ENCODE assay signal across 27 cellular contexts in the genomic region with DNA sequence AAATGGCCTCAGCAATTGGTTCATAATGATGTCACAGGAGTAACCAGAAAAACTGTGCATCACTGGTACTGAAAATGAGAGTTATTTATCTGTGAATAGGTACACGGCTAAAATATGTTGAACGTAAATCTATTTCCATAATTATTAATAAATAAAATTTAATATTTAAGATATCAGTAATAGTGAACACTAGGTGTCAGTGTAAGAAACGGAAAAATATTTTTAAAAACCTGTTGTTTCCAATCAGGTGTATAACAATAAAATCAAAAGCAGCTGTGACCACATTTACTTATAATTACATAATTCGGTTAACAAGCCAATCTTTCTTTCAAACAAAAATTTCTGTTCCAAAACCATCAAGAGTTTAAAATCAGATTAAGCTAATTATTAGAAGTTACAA.
A peak's percentile ranks its signal among the peaks of the same experiment; 100 is the strongest.
DNase-seq lines count a peak whose midpoint lies in the region; ATAC-seq, FAIRE-seq and TF ChIP-seq lines count a peak whose summit lies in the region.
"Had no signal": no experiment of that assay in that cellular context is flagged by ENCODE, and none has a peak within 500 bp of the region (broad histone marks: within the 10 kb centered on the region; RNA-seq: fewer than 3 reads in every experiment).

No MANE protein-coding gene starts in this region.

- H3K9me3 ChIP-seq in liver (ENCODE audit: control insufficient read depth in 4 of 4, low read length in 3 of 4) (no peaks in the 10 kb centered on the region), HepG2 (ENCODE audit: low read length) (no peaks in the 10 kb centered on the region), BE2C (no peaks in the 10 kb centered on the region)
- H3K9me3 ChIP-seq: left lung, neutrophil, psoas muscle, tibial nerve had no signal

- no peak overlapping the region for H3K4me3 Mint-ChIP-seq in type B pancreatic cell
- H3K4me3 Mint-ChIP-seq: activated T-cell treated with anti-CD3 and anti-CD28 coated beads, Interleukin-2, amount 50 U/mL, for 72 hours; endodermal cell; naive B cell had no signal

- H3K4me1 ChIP-seq in liver (ENCODE audit: control insufficient read depth in 4 of 4, insufficient read depth in 4 of 4, low read length in 3 of 4) (no peaks in the 10 kb centered on the region), HepG2 (ENCODE audit: insufficient read depth, low read length) (no peaks in the 10 kb centered on the region), BE2C (no peaks in the 10 kb centered on the region)
- H3K4me1 ChIP-seq: left lung, psoas muscle, tibial nerve had no signal

- H3K27me3 Mint-ChIP-seq in type B pancreatic cell = no peaks in the 10 kb centered on the region
- H3K27me3 Mint-ChIP-seq: naive B cell had no signal

- no peaks in the 10 kb centered on the region for H3K79me2 ChIP-seq in HepG2 (ENCODE audit: insufficient read depth, low read length)

- POLR2A ChIA-PET in HepG2 (lab: Yijun Ruan, JAX) = no interaction called here

- FAIRE-seq in HepG2 (lab: Jason Lieb, UNC) = no peak
- no peak for FAIRE-seq in bronchial epithelial cell (lab: Jason Lieb, UNC)
- FAIRE-seq: H54 had no signal

- no peak overlapping the region for H3K9ac ChIP-seq in liver (ENCODE audit: low read depth in 1 of 2, low read length in 2 of 2)
- H3K9ac ChIP-seq in HepG2 (ENCODE audit: insufficient read depth, low read depth, low read length) = no peak overlapping the region

- H3K4me2 ChIP-seq in HepG2 (ENCODE audit: low read depth, low read length) = no peak overlapping the region

- peaks cover 5% of the 10 kb centered on the region for H3K9me3 Mint-ChIP-seq in type B pancreatic cell
- H3K9me3 Mint-ChIP-seq: activated T-cell treated with anti-CD3 and anti-CD28 coated beads, Interleukin-2, amount 50 U/mL, for 72 hours; endodermal cell had no signal

- H3K36me3 ChIP-seq in liver (ENCODE audit: control insufficient read depth in 4 of 4, insufficient read depth in 3 of 4, low read depth in 1 of 4, low read length in 3 of 4) (no peaks in the 10 kb centered on the region), HepG2 (replicated peaks in 1 of 2; ENCODE audit: control insufficient read depth in 1 of 2, insufficient read depth in 2 of 2, low read length in 2 of 2) (no peaks in the 10 kb centered on the region), bronchial epithelial cell (ENCODE audit: control insufficient read depth, insufficient read depth, low read length) (no peaks in the 10 kb centered on the region), BE2C (no peaks in the 10 kb centered on the region)
- H3K36me3 ChIP-seq: left lung, neutrophil, tibial nerve had no signal

- no peak for TF ChIP-seq POLR2A in HepG2 (IDR thresholded peaks at IDR 0.05; ENCODE audit: insufficient read depth in 1 of 2, low read depth in 2 of 2, low read length in 2 of 2)

- WGBS in liver = 76% methylated on average over 4 of the region's 4 CpGs
- 97% methylated on average over 4 of the region's 4 CpGs for WGBS in HepG2 (ENCODE audit: low lambda C conversion rate)

- ATAC-seq in HepG2 = no peak
- ATAC-seq in GM21423 (IDR thresholded peaks at IDR 0.05; ENCODE audit: unreplicated experiment) = no peak
- ATAC-seq: activated T-cell treated with anti-CD3 and anti-CD28 coated beads, Interleukin-2, amount 50 U/mL, for 72 hours; left lung; psoas muscle had no signal

- TF ChIP-seq RAD21 in liver (IDR thresholded peaks at IDR 0.05) = peak; percentile 25 to 34
- no peak for TF ChIP-seq RAD21 in HepG2 (CRISPR knock-in tag; IDR thresholded peaks at IDR 0.05)

- BruUV-seq in HepG2 (replicated peaks; lab: Mats Ljungman, UMichigan) = no TSS peak

- H3K4me3 ChIP-seq in liver (ENCODE audit: low read depth in 1 of 3, low read length in 3 of 3) (no peak overlapping the region), HepG2 (replicated peaks in 1 of 3; ENCODE audit: insufficient read depth in 1 of 3, low read depth in 2 of 3, low read length in 3 of 3) (no peak overlapping the region), bronchial epithelial cell (ENCODE audit: low read depth, low read length) (no peak overlapping the region), fibroblast of pulmonary artery (replicated peaks; ENCODE audit: low read depth, low read length) (no peak overlapping the region), BE2C (ENCODE audit: low read depth, low read length) (no peak overlapping the region)
- H3K4me3 ChIP-seq: coronary artery, left lung, psoas muscle, tibial nerve had no signal

- no peaks in the 10 kb centered on the region for H3K4me1 Mint-ChIP-seq in type B pancreatic cell (ENCODE audit: unreplicated experiment)
- H3K4me1 Mint-ChIP-seq: naive B cell had no signal

- TF ChIP-seq EP300 in HepG2 (IDR thresholded peaks at IDR 0.05; ENCODE audit: low read depth in 2 of 2, low read length in 2 of 2) (no peak), HepG2 (CRISPR knock-in tag; IDR thresholded peaks at IDR 0.05; ENCODE audit: borderline replicate concordance) (no peak)

- no peak overlapping the region for H3K27ac ChIP-seq in liver (ENCODE audit: low read depth in 1 of 2, low read length in 2 of 2)
- H3K27ac ChIP-seq in HepG2 (ENCODE audit: extremely low read length, insufficient read depth, low read length) = no peak overlapping the region
- H3K27ac ChIP-seq: coronary artery, left lung, neutrophil, psoas muscle, tibial nerve had no signal

- no peak for DNase-seq in HepG2 (ENCODE audit: low spot score)
- DNase-seq in bronchial epithelial cell (ENCODE audit: low read depth) = peak; percentile 29
- peak; percentile 17 for DNase-seq in fibroblast of pulmonary artery (ENCODE audit: low read depth)
- no peak for DNase-seq in type B pancreatic cell (ENCODE audit: extremely low spot score, unreplicated experiment)
- no peak for DNase-seq in BE2C
- DNase-seq in NK-92 treated with Interleukin-12 subunit alpha and Interleukin-12 subunit beta, amount 100 ng/mL, for 24 hours (lab: John Stamatoyannopoulos, UW) = no peak
- DNase-seq: activated CD4-positive, alpha-beta T cell treated with anti-CD3 and anti-CD28 coated beads, Interleukin-2, amount 50 U/mL, for 4 hours; activated naive CD4-positive, alpha-beta T cell treated with anti-CD3 and anti-CD28 coated beads, Interleukin-2, amount 50 U/mL, for 16 hours; activated T-cell treated with anti-CD3 and anti-CD28 coated beads, Interleukin-2, amount 50 U/mL, for 72 hours; amygdala; DMS153; endodermal cell; GDM1; KBM-7; left lung; naive B cell; NCI-H446 treated with DMSO at 0.1 percent for 48 hours; NCI-H82; psoas muscle; SHP77; stimulated activated CD4-positive, alpha-beta T cell treated with anti-CD3 and anti-CD28 coated beads, Interleukin-1b, Interleukin-23, amount 100 ng/mL, for 48 hours had no signal

- no peak for TF ChIP-seq CTCF in liver (IDR thresholded peaks at IDR 0.05; ENCODE audit: low read depth, low read length, missing input control)
- TF ChIP-seq CTCF in HepG2 (CRISPR knock-in tag; IDR thresholded peaks at IDR 0.05) = no peak
- TF ChIP-seq CTCF in bronchial epithelial cell (IDR thresholded peaks at IDR 0.05; ENCODE audit: insufficient read depth, low read length, severe bottlenecking) = no peak
- no peak for TF ChIP-seq CTCF in fibroblast of pulmonary artery (IDR thresholded peaks at IDR 0.05; ENCODE audit: low read length, missing control alignments)
- TF ChIP-seq CTCF in type B pancreatic cell (conservative IDR thresholded peaks at IDR 0.05) = peak; percentile 31
- no peak for TF ChIP-seq CTCF in BE2C (IDR thresholded peaks at IDR 0.05; ENCODE audit: low read depth, low read length)

- CTCF ChIA-PET in HepG2 (lab: Yijun Ruan, JAX; ENCODE audit: low intra/inter-chr PET ratio, low total read pairs) = no interaction called here

- no peak overlapping the region for H3K27ac Mint-ChIP-seq in type B pancreatic cell
- H3K27ac Mint-ChIP-seq: activated T-cell treated with anti-CD3 and anti-CD28 coated beads, Interleukin-2, amount 50 U/mL, for 72 hours; endodermal cell; naive B cell had no signal

- in situ Hi-C loops in HepG2 (cut with HindIII; ENCODE audit: extremely low pct_ligation_motif_present, low pct_unique_long_range_greater_than_20kb) = no loop called here

- no peaks in the 10 kb centered on the region for H4K20me1 ChIP-seq in HepG2 (ENCODE audit: insufficient read depth, low read length)

- intact Hi-C loops in HepG2 (cut with micrococcal nuclease; ENCODE audit: unreplicated experiment) = no loop called here

- no peaks in the 10 kb centered on the region for H3K27me3 ChIP-seq in liver (ENCODE audit: control insufficient read depth in 4 of 4, insufficient read depth in 4 of 4, low read length in 3 of 4)
- no peaks in the 10 kb centered on the region for H3K27me3 ChIP-seq in HepG2 (ENCODE audit: control insufficient read depth in 1 of 2, insufficient read depth in 2 of 2, low read length in 2 of 2)
- H3K27me3 ChIP-seq in bronchial epithelial cell (ENCODE audit: control insufficient read depth, insufficient read depth, low read length) = no peaks in the 10 kb centered on the region
- no peaks in the 10 kb centered on the region for H3K27me3 ChIP-seq in BE2C
- H3K27me3 ChIP-seq: left lung, neutrophil, tibial nerve had no signal

- H3K36me3 Mint-ChIP-seq in type B pancreatic cell = no peaks in the 10 kb centered on the region
- H3K36me3 Mint-ChIP-seq: naive B cell had no signal

- no peak overlapping the region for H2AFZ ChIP-seq in HepG2 (ENCODE audit: low read length)

TF ChIP-seq in liver, 16 proteins besides CTCF, POLR2A, EP300 and RAD21:
- no peak for TF ChIP-seq GABPA (IDR thresholded peaks at IDR 0.05 in 1 of 2, conservative IDR thresholded peaks at IDR 0.05 in 1 of 2)
- no peak for TF ChIP-seq JUND (IDR thresholded peaks at IDR 0.05)
- no peak for TF ChIP-seq SP1 (IDR thresholded peaks at IDR 0.05)
- TF ChIP-seq EGR1 (IDR thresholded peaks at IDR 0.05; ENCODE audit: low read depth in 2 of 2) = no peak
- no peak for TF ChIP-seq HNF4G (IDR thresholded peaks at IDR 0.05)
- TF ChIP-seq HNF4A (conservative IDR thresholded peaks at IDR 0.05) = no peak
- no peak for TF ChIP-seq MAX (IDR thresholded peaks at IDR 0.05)

TF ChIP-seq in HepG2, 621 proteins besides CTCF, POLR2A, EP300 and RAD21 (continues in another document):
- TF ChIP-seq ZNF567 (CRISPR knock-in tag; IDR thresholded peaks at IDR 0.05; ENCODE audit: borderline replicate concordance) = no peak
- TF ChIP-seq, protein P1, sequence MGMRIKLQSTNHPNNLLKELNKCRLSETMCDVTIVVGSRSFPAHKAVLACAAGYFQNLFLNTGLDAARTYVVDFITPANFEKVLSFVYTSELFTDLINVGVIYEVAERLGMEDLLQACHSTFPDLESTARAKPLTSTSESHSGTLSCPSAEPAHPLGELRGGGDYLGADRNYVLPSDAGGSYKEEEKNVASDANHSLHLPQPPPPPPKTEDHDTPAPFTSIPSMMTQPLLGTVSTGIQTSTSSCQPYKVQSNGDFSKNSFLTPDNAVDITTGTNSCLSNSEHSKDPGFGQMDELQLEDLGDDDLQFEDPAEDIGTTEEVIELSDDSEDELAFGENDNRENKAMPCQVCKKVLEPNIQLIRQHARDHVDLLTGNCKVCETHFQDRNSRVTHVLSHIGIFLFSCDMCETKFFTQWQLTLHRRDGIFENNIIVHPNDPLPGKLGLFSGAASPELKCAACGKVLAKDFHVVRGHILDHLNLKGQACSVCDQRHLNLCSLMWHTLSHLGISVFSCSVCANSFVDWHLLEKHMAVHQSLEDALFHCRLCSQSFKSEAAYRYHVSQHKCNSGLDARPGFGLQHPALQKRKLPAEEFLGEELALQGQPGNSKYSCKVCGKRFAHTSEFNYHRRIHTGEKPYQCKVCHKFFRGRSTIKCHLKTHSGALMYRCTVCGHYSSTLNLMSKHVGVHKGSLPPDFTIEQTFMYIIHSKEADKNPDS (CRISPR knock-in tag; IDR thresholded peaks at IDR 0.05) = no peak
- TF ChIP-seq HNRNPH1 (optimal IDR thresholded peaks at IDR 0.05; ENCODE audit: low read depth, low read length) = no peak

Comparison
In these comparisons a context has a peak if more than half of its experiments do, and no peak if none do; other contexts are left out.
1. DNase-seq: peak in bronchial epithelial cell (single experiment) and fibroblast of pulmonary artery (single experiment); none in HepG2 (single experiment), type B pancreatic cell (single experiment), BE2C (single experiment) and NK-92 treated with Interleukin-12 subunit alpha and Interleukin-12 subunit beta, amount 100 ng/mL, for 24 hours (single experiment).